10 cellular contexts compared by ENCODE assay signal in genomic region chr14:103404032-103404918, GRCh38. TPM values are rescaled to one million over a fixed set of nuclear protein-coding genes. Genes with fewer than 3 reads are reported as not detected.
A peak's percentile ranks its signal among the peaks of the same experiment; 100 is the strongest.
DNase-seq lines count a peak whose midpoint lies in the region; ATAC-seq and TF ChIP-seq lines count a peak whose summit lies in the region.
"Had no signal": no experiment of that assay in that cellular context is flagged by ENCODE, and none has a peak within 500 bp of the region (broad histone marks: within the 10 kb centered on the region; RNA-seq: fewer than 3 reads in every experiment).

No MANE protein-coding gene starts in this region.

- intact Hi-C loops in adrenal gland (cut with DNase I): no loop called here

- 54 to 57% (median 56%) methylated on average over 9 of the region's 9 CpGs for WGBS in adrenal gland, 4 donors
- 90% methylated on average over 9 of the region's 9 CpGs for WGBS in thymus

- H3K4me3 Mint-ChIP-seq in activated naive CD4-positive, alpha-beta T cell treated with anti-CD3 and anti-CD28 coated beads, Interleukin-2, amount 10 ng/mL, durations not matched to agents 7 days and 5 days: no peak overlapping the region
- H3K4me3 Mint-ChIP-seq: natural killer cell had no signal

- H3K36me3 ChIP-seq in adrenal gland (replicated peaks in 1 of 2) (peaks cover 0 to 19% of the 10 kb centered on the region in 2 donors), thymus (ENCODE audit: control insufficient read depth, insufficient read depth) (peaks cover 18% of the 10 kb centered on the region)

- H3K27me3 ChIP-seq in adrenal gland (no peaks in the 10 kb centered on the region), thymus (ENCODE audit: control insufficient read depth, insufficient read depth) (no peaks in the 10 kb centered on the region)

- DNase-seq in activated naive CD4-positive, alpha-beta T cell treated with anti-CD3 and anti-CD28 coated beads, Interleukin-2, amount 10 ng/mL, durations not matched to agents 7 days and 5 days: no peak
- DNase-seq in activated naive CD4-positive, alpha-beta T cell treated with Interleukin-2 at 50 U/mL for 16 hours: no peak
- no peak for DNase-seq in adrenal gland
- peak; percentile 79 for DNase-seq in iris pigment epithelial cell (ENCODE audit: low read depth)
- no peak for DNase-seq in NCI-H446 (lab: John Stamatoyannopoulos, UW)
- DNase-seq: KG1, natural killer cell had no signal

- no peak for ATAC-seq in HG03139 (IDR thresholded peaks at IDR 0.05; ENCODE audit: unreplicated experiment)
- ATAC-seq in HG02840 (IDR thresholded peaks at IDR 0.05; ENCODE audit: low FRiP score, unreplicated experiment): no peak
- ATAC-seq: natural killer cell had no signal

- CTCF ChIA-PET in activated naive CD4-positive, alpha-beta T cell treated with anti-CD3 and anti-CD28 coated beads, Interleukin-2, amount 10 ng/mL, durations not matched to agents 7 days and 5 days (lab: Charles Lee): interaction anchor here (6.3 kb wide), 1 partner anchor 12 kb away, joined by 54 read pairs; no protein-coding TSS in a partner anchor

- H3K9me3 Mint-ChIP-seq in activated naive CD4-positive, alpha-beta T cell treated with anti-CD3 and anti-CD28 coated beads, Interleukin-2, amount 10 ng/mL, durations not matched to agents 7 days and 5 days: no peaks in the 10 kb centered on the region
- H3K9me3 Mint-ChIP-seq: natural killer cell had no signal

- H3K4me1 Mint-ChIP-seq in activated naive CD4-positive, alpha-beta T cell treated with anti-CD3 and anti-CD28 coated beads, Interleukin-2, amount 10 ng/mL, durations not matched to agents 7 days and 5 days: peaks cover 40% of the 10 kb centered on the region

- TF ChIP-seq CTCF in adrenal gland (IDR thresholded peaks at IDR 0.05): no peak

- H3K36me3 Mint-ChIP-seq in activated naive CD4-positive, alpha-beta T cell treated with anti-CD3 and anti-CD28 coated beads, Interleukin-2, amount 10 ng/mL, durations not matched to agents 7 days and 5 days: peaks cover 14% of the 10 kb centered on the region
- H3K36me3 Mint-ChIP-seq: natural killer cell had no signal

- no peaks in the 10 kb centered on the region for H3K9me3 ChIP-seq in adrenal gland (replicated peaks in 1 of 3)
- H3K9me3 ChIP-seq in thymus (ENCODE audit: control insufficient read depth): no peaks in the 10 kb centered on the region

- H3K4me3 ChIP-seq in adrenal gland: peak overlapping the region in 1 of 4 donors; percentile 12
- no peak overlapping the region for H3K4me3 ChIP-seq in thymus (ENCODE audit: low read length)

- H3K27me3 Mint-ChIP-seq in activated naive CD4-positive, alpha-beta T cell treated with anti-CD3 and anti-CD28 coated beads, Interleukin-2, amount 10 ng/mL, durations not matched to agents 7 days and 5 days: no peaks in the 10 kb centered on the region

- TF ChIP-seq POLR2A in adrenal gland (IDR thresholded peaks at IDR 0.05): no peak

- peak overlapping the region in 4 of 5 donors; percentile 1 to 80 (median 74) for H3K27ac ChIP-seq in adrenal gland
- H3K27ac ChIP-seq in thymus (ENCODE audit: low read depth): peak overlapping the region; percentile 0

- peaks cover 53 to 75% of the 10 kb centered on the region in 2 donors for H3K4me1 ChIP-seq in adrenal gland (replicated peaks in 1 of 2)
- peaks cover 2% of the 10 kb centered on the region for H3K4me1 ChIP-seq in thymus (ENCODE audit: control insufficient read depth, insufficient read depth, low read length)

- H3K27ac Mint-ChIP-seq in activated naive CD4-positive, alpha-beta T cell treated with anti-CD3 and anti-CD28 coated beads, Interleukin-2, amount 10 ng/mL, durations not matched to agents 7 days and 5 days: peak overlapping the region; percentile 64

RNA-seq across cellular contexts. Expression of gene MARK3, which starts 19.1 kb away (rescaled TPM):
- 100 to 1,000 TPM in 3 of 8 donors, 10 to 100 TPM in 5; 73.1 to 144 (median 94.6) TPM for total RNA-seq in adrenal gland
- polyA plus RNA-seq in adrenal gland (100 to 1,000 TPM in 2 of 3 donors, 10 to 100 TPM in 1; 89.5 to 233 (median 172) TPM), thymus (91.6 TPM)
